In genomic region chr17:1012823-1013728, GRCh38 we compare ENCODE assay signal across 18 cellular contexts. TPM values are rescaled to one million over a fixed set of nuclear protein-coding genes. Genes with fewer than 3 reads are reported as not detected.
A peak's percentile ranks its signal among the peaks of the same experiment; 100 is the strongest.
DNase-seq lines count a peak whose midpoint lies in the region; ATAC-seq and TF ChIP-seq lines count a peak whose summit lies in the region.
"Had no signal": no experiment of that assay in that cellular context is flagged by ENCODE, and none has a peak within 500 bp of the region (broad histone marks: within the 10 kb centered on the region; RNA-seq: fewer than 3 reads in every experiment).

No MANE protein-coding gene starts in this region.

- H3K9me3 Mint-ChIP-seq in stimulated activated memory B cell treated with anti-CD40 and anti-IgM and Interleukin-4, amounts not matched to agents 10 μg/mL and 1 μg/mL and 100 μg/mL, for 72 hours, result no peaks in the 10 kb centered on the region
- no peaks in the 10 kb centered on the region for H3K9me3 Mint-ChIP-seq in T-helper 2 cell treated with Interferon-gamma antibody and Interleukin-4, amounts not matched to agents 5 μg/mL and 100 μg/mL, for 36 hours
- H3K9me3 Mint-ChIP-seq in activated naive CD4-positive, alpha-beta T cell treated with anti-CD3 and anti-CD28 coated beads, Interleukin-2, amount 50 U/mL, for 72 hours, result no peaks in the 10 kb centered on the region
- H3K9me3 Mint-ChIP-seq: CD14-positive monocyte had no signal

- H3K27me3 ChIP-seq in right cardiac atrium (ENCODE audit: control insufficient read depth, insufficient read depth) (no peaks in the 10 kb centered on the region), left ventricle myocardium inferior (ENCODE audit: low read depth) (no peaks in the 10 kb centered on the region), dorsolateral prefrontal cortex (peaks cover 0 to 33% (median 0%) of the 10 kb centered on the region in 45 donors)

- H3K9me3 ChIP-seq in right cardiac atrium (ENCODE audit: control insufficient read depth, low read length) (no peaks in the 10 kb centered on the region), left ventricle myocardium inferior (replicated peaks) (no peaks in the 10 kb centered on the region)

- H3K4me3 ChIP-seq in right cardiac atrium (ENCODE audit: low read length), result no peak overlapping the region
- H3K4me3 ChIP-seq in left ventricle myocardium inferior, result no peak overlapping the region
- H3K4me3 ChIP-seq in dorsolateral prefrontal cortex, result peak overlapping the region in 1 of 59 donors; percentile 1

- no peaks in the 10 kb centered on the region for H3K36me3 Mint-ChIP-seq in stimulated activated memory B cell treated with anti-CD40 and anti-IgM and Interleukin-4, amounts not matched to agents 10 μg/mL and 1 μg/mL and 100 μg/mL, for 72 hours
- H3K36me3 Mint-ChIP-seq in T-helper 2 cell treated with Interferon-gamma antibody and Interleukin-4, amounts not matched to agents 5 μg/mL and 100 μg/mL, for 36 hours (ENCODE audit: low read depth), result no peaks in the 10 kb centered on the region
- no peaks in the 10 kb centered on the region for H3K36me3 Mint-ChIP-seq in activated naive CD4-positive, alpha-beta T cell treated with anti-CD3 and anti-CD28 coated beads, Interleukin-2, amount 50 U/mL, for 72 hours

- H3K4me1 Mint-ChIP-seq in stimulated activated memory B cell treated with anti-CD40 and anti-IgM and Interleukin-4, amounts not matched to agents 10 μg/mL and 1 μg/mL and 100 μg/mL, for 72 hours, result no peaks in the 10 kb centered on the region
- H3K4me1 Mint-ChIP-seq in T-helper 2 cell treated with Interferon-gamma antibody and Interleukin-4, amounts not matched to agents 5 μg/mL and 100 μg/mL, for 36 hours (ENCODE audit: low read depth), result no peaks in the 10 kb centered on the region
- H3K4me1 Mint-ChIP-seq: CD14-positive monocyte had no signal

- H3K27ac ChIP-seq in right cardiac atrium (ENCODE audit: low read length), result no peak overlapping the region
- H3K27ac ChIP-seq in left ventricle myocardium inferior (replicated peaks), result no peak overlapping the region
- H3K27ac ChIP-seq in dorsolateral prefrontal cortex, result peak overlapping the region in 39 of 59 donors; percentile 2 to 84 (median 48)

- DNase-seq in right cardiac atrium (peak in 2 of 3 donors; percentile 46 to 64), left ventricle myocardium inferior (no peak), NCI-H1092 treated with DMSO at 0.1 percent for 48 hours (lab: John Stamatoyannopoulos, UW) (peak; percentile 28), dorsolateral prefrontal cortex (no peak), NAMALWA (ENCODE audit: low spot score) (no peak)
- no peak for DNase-seq in T-helper 2 cell treated with Interferon-gamma antibody and Interleukin-4, amounts not matched to agents 5 μg/mL and 100 μg/mL, for 36 hours (ENCODE audit: low spot score)
- no peak for DNase-seq in activated naive CD4-positive, alpha-beta T cell treated with anti-CD3 and anti-CD28 coated beads, Interleukin-2, amount 50 U/mL, for 72 hours (ENCODE audit: low spot score in 2 of 2)
- DNase-seq: EL, GOT3, Kasumi-1, NCI-H1436, NCI-H187 treated with DMSO at 0.1 percent for 48 hours, NCI-H2107, NCI-H2227 treated with DMSO at 0.1 percent for 48 hours, NCI-H82 had no signal

- H3K36me3 ChIP-seq in left ventricle myocardium inferior, result peaks cover 49% of the 10 kb centered on the region

- no peaks in the 10 kb centered on the region for H3K27me3 Mint-ChIP-seq in stimulated activated memory B cell treated with anti-CD40 and anti-IgM and Interleukin-4, amounts not matched to agents 10 μg/mL and 1 μg/mL and 100 μg/mL, for 72 hours
- H3K27me3 Mint-ChIP-seq in T-helper 2 cell treated with Interferon-gamma antibody and Interleukin-4, amounts not matched to agents 5 μg/mL and 100 μg/mL, for 36 hours (ENCODE audit: low read depth), result no peaks in the 10 kb centered on the region

- intact Hi-C loops in right cardiac atrium (cut with DNase I) (no loop called here), left ventricle myocardium inferior (cut with micrococcal nuclease) (no loop called here), dorsolateral prefrontal cortex (cut with DNase I) (no loop called here)

- TF ChIP-seq CTCF in left ventricle myocardium inferior (IDR thresholded peaks at IDR 0.05; ENCODE audit: borderline replicate concordance), result no peak
- TF ChIP-seq CTCF in dorsolateral prefrontal cortex (IDR thresholded peaks at IDR 0.05 in 54 of 56, conservative IDR thresholded peaks at IDR 0.05 in 2 of 56; ENCODE audit: low read depth in 1 of 56, partially characterized antibody in 56 of 56), result no peak

- H3K4me1 ChIP-seq in right cardiac atrium (ENCODE audit: control insufficient read depth, insufficient read depth, low read length) (no peaks in the 10 kb centered on the region), left ventricle myocardium inferior (peaks cover 59% of the 10 kb centered on the region)

- no peak overlapping the region for H3K4me3 Mint-ChIP-seq in stimulated activated memory B cell treated with anti-CD40 and anti-IgM and Interleukin-4, amounts not matched to agents 10 μg/mL and 1 μg/mL and 100 μg/mL, for 72 hours
- H3K4me3 Mint-ChIP-seq in T-helper 2 cell treated with Interferon-gamma antibody and Interleukin-4, amounts not matched to agents 5 μg/mL and 100 μg/mL, for 36 hours, result no peak overlapping the region
- H3K4me3 Mint-ChIP-seq: CD14-positive monocyte had no signal

- no peak for ATAC-seq in right cardiac atrium
- peak; percentile 38 for ATAC-seq in stimulated activated memory B cell treated with anti-CD40 and anti-IgM and Interleukin-4, amounts not matched to agents 10 μg/mL and 1 μg/mL and 100 μg/mL, for 72 hours
- ATAC-seq in activated naive CD4-positive, alpha-beta T cell treated with anti-CD3 and anti-CD28 coated beads, Interleukin-2, amount 50 U/mL, for 72 hours, result no peak
- ATAC-seq: Panc1 had no signal

- H3K27ac Mint-ChIP-seq in stimulated activated memory B cell treated with anti-CD40 and anti-IgM and Interleukin-4, amounts not matched to agents 10 μg/mL and 1 μg/mL and 100 μg/mL, for 72 hours, result no peak overlapping the region
- H3K27ac Mint-ChIP-seq in T-helper 2 cell treated with Interferon-gamma antibody and Interleukin-4, amounts not matched to agents 5 μg/mL and 100 μg/mL, for 36 hours, result no peak overlapping the region
- no peak overlapping the region for H3K27ac Mint-ChIP-seq in activated naive CD4-positive, alpha-beta T cell treated with anti-CD3 and anti-CD28 coated beads, Interleukin-2, amount 50 U/mL, for 72 hours

- 83% methylated on average over 30 of the region's 30 CpGs for WGBS in right cardiac atrium

RNA-seq across cellular contexts. Expression of gene TIMM22, which starts 16.1 kb away (rescaled TPM):
- 10 to 100 TPM; 13.9 to 16.1 (median 14.4) TPM for total RNA-seq in right cardiac atrium
- polyA plus RNA-seq in right cardiac atrium, result 14.2 TPM
- 17.6 TPM for total RNA-seq in left ventricle myocardium inferior
- 10 to 100 TPM in 104 of 120 experiments, 1 to 10 TPM in 16; 7.3 to 15.5 (median 11.6) TPM for total RNA-seq in dorsolateral prefrontal cortex
- total RNA-seq in activated naive CD4-positive, alpha-beta T cell treated with anti-CD3 and anti-CD28 coated beads, Interleukin-2, amount 50 U/mL, for 72 hours, result 10 to 100 TPM in 1 of 2 donors, 1 to 10 TPM in 1; 2.4 to 10.0 TPM

RNA-seq across cellular contexts. Expression of gene NXN, which starts 33.5 kb away (rescaled TPM):
- total RNA-seq in right cardiac atrium (10 to 100 TPM; 14.7 to 21.8 (median 17.3) TPM), left ventricle myocardium inferior (13.8 TPM), dorsolateral prefrontal cortex (10 to 100 TPM in 109 of 120 experiments, 1 to 10 TPM in 11; 6.9 to 38.1 (median 15.4) TPM)
- polyA plus RNA-seq in right cardiac atrium, result 11.6 TPM
- total RNA-seq in activated naive CD4-positive, alpha-beta T cell treated with anti-CD3 and anti-CD28 coated beads, Interleukin-2, amount 50 U/mL, for 72 hours, result under 1 TPM; 0.39 to 0.80 TPM
- polyA plus RNA-seq: CD14-positive monocyte had no signal

Comparison
In these comparisons a context has a peak if more than half of its experiments do, and no peak if none do; other contexts are left out.
1. DNase-seq: peak in right cardiac atrium (2 of 3) and NCI-H1092 treated with DMSO at 0.1 percent for 48 hours (single experiment); none in left ventricle myocardium inferior (single experiment), dorsolateral prefrontal cortex (0 of 10), T-helper 2 cell treated with Interferon-gamma antibody and Interleukin-4, amounts not matched to agents 5 μg/mL and 100 μg/mL, for 36 hours (single experiment), activated naive CD4-positive, alpha-beta T cell treated with anti-CD3 and anti-CD28 coated beads, Interleukin-2, amount 50 U/mL, for 72 hours (0 of 2) and NAMALWA (single experiment).
2. H3K27ac ChIP-seq: peak in dorsolateral prefrontal cortex (39 of 59); none in right cardiac atrium (single experiment) and left ventricle myocardium inferior (single experiment).